Comparison of ENCODE assay signal across 2 cellular contexts in genomic region chr1:46317323-46317722, GRCh38.
TF ChIP-seq lines count a peak whose summit lies in the region.

No MANE protein-coding gene starts in this region.

TF ChIP-seq in HepG2, 621 proteins besides CTCF, POLR2A, EP300 and RAD21:
- TF ChIP-seq AGO2 (optimal IDR thresholded peaks at IDR 0.05; ENCODE audit: low read depth, low read length) (peak; percentile 43), POLR2AphosphoS5 (IDR thresholded peaks at IDR 0.05; ENCODE audit: low read depth, low read length) (peak; percentile 19; the same call in 1 of the 2 replicates), RBFOX2 (IDR thresholded peaks at IDR 0.05; ENCODE audit: low read depth, low read length) (0 out of 2 replicates have a peak, but pooled peaks have one; percentile 15), ZMYM4 (CRISPR knock-in tag; IDR thresholded peaks at IDR 0.05) (no peak)
TF ChIP-seq in HepG2: peak in this region for 3.

TF ChIP-seq in K562, 482 proteins besides CTCF, POLR2A, EP300 and RAD21:
- no peak for TF ChIP-seq BHLHE40 (IDR thresholded peaks at IDR 0.05; ENCODE audit: low read length)
- TF ChIP-seq PTRF (tag; IDR thresholded peaks at IDR 0.05) = no peak
- TF ChIP-seq RBM22 (IDR thresholded peaks at IDR 0.05; ENCODE audit: low read depth, low read length, poor library complexity, severe bottlenecking) = peak; percentile 36
- TF ChIP-seq RBM25 (IDR thresholded peaks at IDR 0.05; ENCODE audit: low read depth, low read length, severe bottlenecking) = peak; percentile 30
- no peak for TF ChIP-seq PATZ1 (CRISPR knock-in tag; IDR thresholded peaks at IDR 0.05; ENCODE audit: borderline replicate concordance)
- TF ChIP-seq ZNF436 (CRISPR knock-in tag; IDR thresholded peaks at IDR 0.05) = 0 out of 2 replicates have a peak, but pooled peaks have one; percentile 33
- TF ChIP-seq MEIS2 (IDR thresholded peaks at IDR 0.05; ENCODE audit: partially characterized antibody) = no peak
- TF ChIP-seq POLR2AphosphoS2 (IDR thresholded peaks at IDR 0.05; ENCODE audit: low read length) = peak; percentile 84; the same call in 1 of the 2 replicates
- TF ChIP-seq POLR2AphosphoS5 (IDR thresholded peaks at IDR 0.05; ENCODE audit: control insufficient read depth, insufficient read depth, low read depth, low read length) = peak; percentile 45; the same call in 1 of the 2 replicates
- TF ChIP-seq NFE2 (IDR thresholded peaks at IDR 0.05; ENCODE audit: low read depth) = no peak
- TF ChIP-seq POLR2G (IDR thresholded peaks at IDR 0.05; ENCODE audit: low read depth, low read length) = 0 out of 2 replicates have a peak, but pooled peaks have one; percentile 48
- peak; percentile 48; the same call in 1 of the 2 replicates for TF ChIP-seq SUPT5H (IDR thresholded peaks at IDR 0.05)
- peak; percentile 98 for TF ChIP-seq ILF3 (IDR thresholded peaks at IDR 0.05; ENCODE audit: borderline replicate concordance)
